ENCODE assay signal across 1 cellular context in genomic region chr16:8846401-8846932, GRCh38.
A peak's percentile ranks its signal among the peaks of the same experiment; 100 is the strongest.
TF ChIP-seq lines count a peak whose summit lies in the region.

No MANE protein-coding gene starts in this region.

TF ChIP-seq in HepG2, 621 proteins besides CTCF, POLR2A, EP300 and RAD21:
- no peak for TF ChIP-seq ZNF33B (CRISPR knock-in tag; IDR thresholded peaks at IDR 0.05)
- TF ChIP-seq AGO2 (optimal IDR thresholded peaks at IDR 0.05; ENCODE audit: low read depth, low read length): peak; percentile 50
- TF ChIP-seq ZNF788 (CRISPR knock-in tag; IDR thresholded peaks at IDR 0.05; ENCODE audit: borderline replicate concordance): no peak
- TF ChIP-seq SP4 (CRISPR knock-in tag; IDR thresholded peaks at IDR 0.05): no peak
- TF ChIP-seq XRCC5 (optimal IDR thresholded peaks at IDR 0.05; ENCODE audit: low read length): no peak
- TF ChIP-seq RERE (CRISPR knock-in tag; IDR thresholded peaks at IDR 0.05; ENCODE audit: low read depth): no peak
TF ChIP-seq in HepG2: peak in this region for 1.
